In the genomic region with DNA sequence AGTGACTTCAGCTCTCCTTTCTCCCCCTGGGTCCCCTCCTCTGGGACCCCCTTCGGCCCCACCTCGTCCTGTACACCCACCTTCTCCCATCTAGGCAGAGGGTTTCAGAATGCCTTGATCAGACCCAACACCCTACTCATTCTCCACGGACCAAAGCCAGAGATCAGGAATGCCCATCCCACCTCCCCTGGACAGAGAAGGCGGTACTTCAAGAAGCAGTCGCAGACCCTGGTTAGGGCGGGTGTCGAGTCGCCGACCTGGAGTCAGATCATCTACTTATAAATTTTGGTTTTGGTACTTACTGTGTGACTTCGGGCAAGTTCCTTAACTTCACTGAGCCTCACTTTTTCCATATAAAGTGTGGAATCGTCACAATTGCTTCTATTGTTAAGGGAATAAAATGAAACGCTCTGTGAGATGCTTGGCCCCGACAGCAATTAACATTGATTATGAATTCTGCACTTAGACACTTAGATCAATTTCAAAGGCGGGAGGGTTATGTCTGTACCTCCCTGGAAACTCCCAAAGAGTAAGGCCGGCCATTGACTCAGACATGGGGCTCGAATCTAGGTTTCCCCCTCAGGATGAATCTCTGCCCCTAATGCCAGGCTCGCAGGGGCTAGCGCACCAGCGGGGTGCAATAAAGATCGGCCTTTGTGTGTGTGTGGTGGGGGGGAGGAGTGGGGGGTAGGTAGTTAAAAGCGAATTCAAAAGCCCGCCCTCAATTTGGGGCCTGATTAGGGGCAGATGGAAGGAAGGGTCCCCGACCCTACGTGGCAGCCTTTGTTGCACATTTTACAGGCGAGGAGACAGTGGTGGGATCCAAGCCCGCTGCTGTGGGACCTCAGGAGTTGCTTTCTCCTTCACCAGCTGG, we compare ENCODE assay signal across 1 cellular context.
TF ChIP-seq lines count a peak whose summit lies in the region.

No MANE protein-coding gene starts in this region.

TF ChIP-seq in WTC11, 78 proteins besides CTCF, POLR2A, EP300 and RAD21:
- TF ChIP-seq ZSCAN18 (CRISPR knock-in tag; IDR thresholded peaks at IDR 0.05): no peak
- no peak for TF ChIP-seq ETV6 (CRISPR knock-in tag; IDR thresholded peaks at IDR 0.05)
